In genomic region chr13:40993119-40993518, GRCh38 we compare ENCODE assay signal across 1 cellular context.
TF ChIP-seq lines count a peak whose summit lies in the region.

No MANE protein-coding gene starts in this region.

TF ChIP-seq in K562, 482 proteins besides CTCF, POLR2A, EP300 and RAD21 (continued from another document):
- no peak for TF ChIP-seq E2F6 (IDR thresholded peaks at IDR 0.05; ENCODE audit: borderline replicate concordance in 1 of 2, extremely low read depth in 1 of 2, insufficient read depth in 1 of 2, insufficient read length in 1 of 2, low read depth in 1 of 2, low read length in 1 of 2, poor library complexity in 1 of 2, severe bottlenecking in 1 of 2)
- no peak for TF ChIP-seq SIRT6 (IDR thresholded peaks at IDR 0.05; ENCODE audit: low read depth, low read length)
- TF ChIP-seq, protein P1, sequence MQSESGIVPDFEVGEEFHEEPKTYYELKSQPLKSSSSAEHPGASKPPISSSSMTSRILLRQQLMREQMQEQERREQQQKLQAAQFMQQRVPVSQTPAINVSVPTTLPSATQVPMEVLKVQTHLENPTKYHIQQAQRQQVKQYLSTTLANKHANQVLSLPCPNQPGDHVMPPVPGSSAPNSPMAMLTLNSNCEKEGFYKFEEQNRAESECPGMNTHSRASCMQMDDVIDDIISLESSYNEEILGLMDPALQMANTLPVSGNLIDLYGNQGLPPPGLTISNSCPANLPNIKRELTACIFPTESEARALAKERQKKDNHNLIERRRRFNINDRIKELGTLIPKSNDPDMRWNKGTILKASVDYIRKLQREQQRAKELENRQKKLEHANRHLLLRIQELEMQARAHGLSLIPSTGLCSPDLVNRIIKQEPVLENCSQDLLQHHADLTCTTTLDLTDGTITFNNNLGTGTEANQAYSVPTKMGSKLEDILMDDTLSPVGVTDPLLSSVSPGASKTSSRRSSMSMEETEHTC (IDR thresholded peaks at IDR 0.05) = no peak
- TF ChIP-seq NCOA6 (IDR thresholded peaks at IDR 0.05) = no peak
- TF ChIP-seq, protein P2, sequence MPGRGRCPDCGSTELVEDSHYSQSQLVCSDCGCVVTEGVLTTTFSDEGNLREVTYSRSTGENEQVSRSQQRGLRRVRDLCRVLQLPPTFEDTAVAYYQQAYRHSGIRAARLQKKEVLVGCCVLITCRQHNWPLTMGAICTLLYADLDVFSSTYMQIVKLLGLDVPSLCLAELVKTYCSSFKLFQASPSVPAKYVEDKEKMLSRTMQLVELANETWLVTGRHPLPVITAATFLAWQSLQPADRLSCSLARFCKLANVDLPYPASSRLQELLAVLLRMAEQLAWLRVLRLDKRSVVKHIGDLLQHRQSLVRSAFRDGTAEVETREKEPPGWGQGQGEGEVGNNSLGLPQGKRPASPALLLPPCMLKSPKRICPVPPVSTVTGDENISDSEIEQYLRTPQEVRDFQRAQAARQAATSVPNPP (IDR thresholded peaks at IDR 0.05; ENCODE audit: borderline replicate concordance, insufficient read depth, insufficient read length) = no peak
- no peak for TF ChIP-seq ZNF431 (CRISPR knock-in tag; IDR thresholded peaks at IDR 0.05)
- TF ChIP-seq NFIC (IDR thresholded peaks at IDR 0.05) = no peak
